Comparison of ENCODE assay signal across 10 cellular contexts in genomic region chr21:42677339-42678117, GRCh38. TPM values are rescaled to one million over a fixed set of nuclear protein-coding genes. Genes with fewer than 3 reads are reported as not detected.
A peak's percentile ranks its signal among the peaks of the same experiment; 100 is the strongest.
DNase-seq lines count a peak whose midpoint lies in the region; ATAC-seq and TF ChIP-seq lines count a peak whose summit lies in the region.
"Had no signal": no experiment of that assay in that cellular context is flagged by ENCODE, and none has a peak within 500 bp of the region (broad histone marks: within the 10 kb centered on the region; RNA-seq: fewer than 3 reads in every experiment).

No MANE protein-coding gene starts in this region.

- no peak overlapping the region for H3K27ac ChIP-seq in cardiac muscle cell

- H3K27ac Mint-ChIP-seq in T-cell: peak overlapping the region; percentile 43 to 74
- no peak overlapping the region for H3K27ac Mint-ChIP-seq in stimulated activated naive B cell treated with anti-CD40 and anti-IgM and Interleukin-4, amounts not matched to agents 10 μg/mL and 1 μg/mL and 100 μg/mL, for 72 hours
- H3K27ac Mint-ChIP-seq: T-helper 1 cell treated with Interleukin-12 subunit alpha and Interleukin-12 subunit beta and Interleukin-4 antibody, amounts not matched to agents 30 μg/mL and 1 μg/mL, for 36 hours had no signal

- H3K4me3 Mint-ChIP-seq in T-cell: peak overlapping the region in 1 of 3 donors; percentile 44
- no peak overlapping the region for H3K4me3 Mint-ChIP-seq in stimulated activated naive B cell treated with anti-CD40 and anti-IgM and Interleukin-4, amounts not matched to agents 10 μg/mL and 1 μg/mL and 100 μg/mL, for 72 hours
- H3K4me3 Mint-ChIP-seq: T-helper 1 cell treated with Interleukin-12 subunit alpha and Interleukin-12 subunit beta and Interleukin-4 antibody, amounts not matched to agents 30 μg/mL and 1 μg/mL, for 36 hours had no signal

- POLR2A ChIA-PET in T-cell (lab: Charles Lee): no interaction called here

- DNase-seq in cardiac muscle cell (ENCODE audit: low read depth in 1 of 2, low spot score in 1 of 2): peak; percentile 26 to 83
- DNase-seq in Right ventricle myocardium inferior (ENCODE audit: missing footprints): no peak
- DNase-seq in T-cell: no peak
- peak; percentile 67 for DNase-seq in fibroblast of villous mesenchyme (ENCODE audit: low read depth)
- peak; percentile 39 for DNase-seq in stromal cell of bone marrow (ENCODE audit: low read depth)
- DNase-seq in stimulated activated naive B cell treated with anti-CD40 and anti-IgM and Interleukin-4, amounts not matched to agents 10 μg/mL and 1 μg/mL and 100 μg/mL, for 72 hours: no peak
- no peak for DNase-seq in activated CD4-positive, alpha-beta T cell treated with anti-CD3 and anti-CD28 coated beads, Interleukin-2, amount 50 U/mL, for 1 hour
- DNase-seq in foreskin melanocyte: no peak
- DNase-seq: NCI-H1694 had no signal

- no peaks in the 10 kb centered on the region for H3K9me3 ChIP-seq in cardiac muscle cell (ENCODE audit: low read depth)

- H3K36me3 Mint-ChIP-seq in T-cell: peaks cover 6% of the 10 kb centered on the region
- H3K36me3 Mint-ChIP-seq in stimulated activated naive B cell treated with anti-CD40 and anti-IgM and Interleukin-4, amounts not matched to agents 10 μg/mL and 1 μg/mL and 100 μg/mL, for 72 hours: no peaks in the 10 kb centered on the region

- intact Hi-C loops in Right ventricle myocardium inferior (cut with DNase I): no loop called here

- no peak for TF ChIP-seq CTCF in cardiac muscle cell (IDR thresholded peaks at IDR 0.05; ENCODE audit: low read depth, low read length)
- TF ChIP-seq CTCF in fibroblast of villous mesenchyme (IDR thresholded peaks at IDR 0.05; ENCODE audit: insufficient read depth, low read depth, low read length): no peak

- peaks cover 0 to 1% of the 10 kb centered on the region in 2 donors for H3K27me3 Mint-ChIP-seq in T-cell
- peaks cover 31 to 37% of the 10 kb centered on the region in 2 donors for H3K27me3 Mint-ChIP-seq in stimulated activated naive B cell treated with anti-CD40 and anti-IgM and Interleukin-4, amounts not matched to agents 10 μg/mL and 1 μg/mL and 100 μg/mL, for 72 hours

- H3K36me3 ChIP-seq in cardiac muscle cell: no peaks in the 10 kb centered on the region

- no peak overlapping the region for H3K4me3 ChIP-seq in cardiac muscle cell
- no peak overlapping the region for H3K4me3 ChIP-seq in fibroblast of villous mesenchyme (ENCODE audit: low read depth, low read length)

- H3K9me3 Mint-ChIP-seq in T-cell: no peaks in the 10 kb centered on the region
- no peaks in the 10 kb centered on the region for H3K9me3 Mint-ChIP-seq in stimulated activated naive B cell treated with anti-CD40 and anti-IgM and Interleukin-4, amounts not matched to agents 10 μg/mL and 1 μg/mL and 100 μg/mL, for 72 hours
- H3K9me3 Mint-ChIP-seq: T-helper 1 cell treated with Interleukin-12 subunit alpha and Interleukin-12 subunit beta and Interleukin-4 antibody, amounts not matched to agents 30 μg/mL and 1 μg/mL, for 36 hours had no signal

- no peaks in the 10 kb centered on the region for H3K27me3 ChIP-seq in cardiac muscle cell

- ATAC-seq in Right ventricle myocardium inferior (no peak), T-cell (replicated peaks in 1 of 4) (no peak)
- no peak for ATAC-seq in stimulated activated naive B cell treated with anti-CD40 and anti-IgM and Interleukin-4, amounts not matched to agents 10 μg/mL and 1 μg/mL and 100 μg/mL, for 72 hours (replicated peaks)

- peaks cover 18% of the 10 kb centered on the region for H3K4me1 ChIP-seq in cardiac muscle cell (ENCODE audit: low read depth)

- CTCF ChIA-PET in T-cell (lab: Charles Lee): interaction anchor here in 1 of 2 donors (0.6 kb wide), 1 partner anchor 8 kb away, joined by 6 read pairs; no protein-coding TSS in a partner anchor

- peaks cover 29 to 42% (median 35%) of the 10 kb centered on the region in 3 donors for H3K4me1 Mint-ChIP-seq in T-cell
- H3K4me1 Mint-ChIP-seq in stimulated activated naive B cell treated with anti-CD40 and anti-IgM and Interleukin-4, amounts not matched to agents 10 μg/mL and 1 μg/mL and 100 μg/mL, for 72 hours: peaks cover 2 to 6% of the 10 kb centered on the region in 2 donors

RNA-seq across cellular contexts. Expression of gene PDE9A, which starts 24.1 kb away (rescaled TPM):
- total RNA-seq in cardiac muscle cell: 9.3 and 14.2 TPM in 2 replicates
- polyA plus RNA-seq in cardiac muscle cell: 6.8 and 12.5 TPM in 2 replicates
- total RNA-seq in Right ventricle myocardium inferior: 3.4 TPM
- 10 to 100 TPM; 11.5 to 18.3 (median 16.1) TPM for total RNA-seq in T-cell
- 3.9 and 9.5 TPM in 2 replicates for total RNA-seq in fibroblast of villous mesenchyme

Comparison
In these comparisons a context has a peak if more than half of its experiments do, and no peak if none do; other contexts are left out.
1. DNase-seq: peak in cardiac muscle cell (2 of 2), fibroblast of villous mesenchyme (single experiment) and stromal cell of bone marrow (single experiment); none in Right ventricle myocardium inferior (single experiment), T-cell (0 of 34), stimulated activated naive B cell treated with anti-CD40 and anti-IgM and Interleukin-4, amounts not matched to agents 10 μg/mL and 1 μg/mL and 100 μg/mL, for 72 hours (single experiment), activated CD4-positive, alpha-beta T cell treated with anti-CD3 and anti-CD28 coated beads, Interleukin-2, amount 50 U/mL, for 1 hour (single experiment) and foreskin melanocyte (single experiment).